In the genomic region with DNA sequence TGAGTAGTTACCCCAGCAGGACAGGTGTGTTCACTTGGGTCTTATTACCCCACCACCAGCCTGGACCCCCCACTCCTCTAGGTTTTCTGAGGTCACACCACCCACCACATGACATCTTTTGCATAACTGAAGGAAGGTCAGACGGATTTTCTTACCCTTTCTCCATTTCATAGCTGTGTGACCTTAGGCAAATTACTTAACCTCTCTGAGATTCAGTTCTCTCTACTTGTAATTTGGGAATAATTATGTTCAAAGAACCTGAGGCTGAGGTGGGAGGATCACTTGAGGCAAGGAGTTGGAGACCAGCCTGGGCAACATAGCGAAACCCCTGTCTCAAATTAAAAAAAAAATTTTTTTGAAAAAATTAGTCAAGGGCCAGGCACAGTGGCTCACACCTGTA, we compare ENCODE assay signal across 8 cellular contexts. TPM values are rescaled to one million over a fixed set of nuclear protein-coding genes. Genes with fewer than 3 reads are reported as not detected.
DNase-seq lines count a peak whose midpoint lies in the region; ATAC-seq, FAIRE-seq and TF ChIP-seq lines count a peak whose summit lies in the region.
"Not testable (repeated sequence)": the region's sequence is repeated elsewhere in the genome, so short reads cannot be mapped to it uniquely, and the experiment has no call there.

No MANE protein-coding gene starts in this region.

- not testable (repeated sequence) for H3K18ac ChIP-seq in H9 (ENCODE audit: insufficient read length, low read depth, low read length)

- H2BK12ac ChIP-seq in H9 (ENCODE audit: insufficient read length, low read depth, low read length), result not testable (repeated sequence)

- CTCF ChIA-PET in GM12878 (lab: Yijun Ruan, JAX), result not testable (repeated sequence)

- RAD21 ChIA-PET in GM12878 (lab: Charles Lee; ENCODE audit: unreplicated experiment), result not testable (repeated sequence)

- TF ChIP-seq CTCF in H9 (conservative IDR thresholded peaks at IDR 0.05); GM12878 (IDR thresholded peaks at IDR 0.05 in 2 of 3, conservative IDR thresholded peaks at IDR 0.05 in 1 of 3; ENCODE audit: control insufficient read depth in 2 of 3, extremely low read depth in 1 of 3, insufficient read depth in 1 of 3, low read depth in 3 of 3, low read length in 3 of 3); neural cell (IDR thresholded peaks at IDR 0.05; ENCODE audit: poor library complexity, severe bottlenecking); type B pancreatic cell (conservative IDR thresholded peaks at IDR 0.05): not testable (repeated sequence)

- not testable (repeated sequence) for H3K56ac ChIP-seq in H9 (ENCODE audit: insufficient read length, low read depth, low read length)

- not testable (repeated sequence) for BruUV-seq in GM12878 (replicated peaks; lab: Mats Ljungman, UMichigan)

- H3K4me2 ChIP-seq in H9 (ENCODE audit: insufficient read depth, insufficient read length, low read length), result peak overlapping the region; percentile 66
- peak overlapping the region; percentile 77; the same call in 1 of the 2 replicates for H3K4me2 ChIP-seq in GM12878 (ENCODE audit: control insufficient read depth, insufficient read depth)
- H3K4me2 ChIP-seq in neural cell (ENCODE audit: low read length), result not testable (repeated sequence)

- not testable (repeated sequence) for H3F3A ChIP-seq in neural cell (ENCODE audit: insufficient read depth, low read length, poor library complexity, severe bottlenecking)

- not testable (repeated sequence) for H2BK20ac ChIP-seq in H9 (ENCODE audit: low read depth, low read length, poor library complexity, severe bottlenecking)

- H3K27ac ChIP-seq in CD4-positive, CD25-positive, alpha-beta regulatory T cell (ENCODE audit: insufficient read depth, low read length, poor library complexity, severe bottlenecking); H9 (ENCODE audit: insufficient read length, low read depth, low read length); GM12878 (ENCODE audit: control insufficient read depth, insufficient read depth); iPS-20b (ENCODE audit: low read length): not testable (repeated sequence)
- peak overlapping the region; percentile 92 for H3K27ac ChIP-seq in neural cell (ENCODE audit: low read length)

- H3K4me1 Mint-ChIP-seq in CD4-positive, CD25-positive, alpha-beta regulatory T cell, result peaks cover 0 to 25% (median 7%) of the 10 kb centered on the region in 4 donors
- H3K4me1 Mint-ChIP-seq in H9 (peaks cover 18 to 20% of the 10 kb centered on the region in 2 experiments), T-helper 17 cell (peaks cover 12% of the 10 kb centered on the region), type B pancreatic cell (ENCODE audit: unreplicated experiment) (peaks cover 15% of the 10 kb centered on the region)
- H3K4me1 Mint-ChIP-seq in activated T-cell treated with anti-CD3 and anti-CD28 coated beads, Interleukin-2, amount 50 U/mL, for 4 hours (ENCODE audit: low read depth), result not testable (repeated sequence)

- H3K27ac Mint-ChIP-seq in CD4-positive, CD25-positive, alpha-beta regulatory T cell, result peak overlapping the region in 1 of 3 donors; percentile 87
- peak overlapping the region; percentile 81 to 95 (median 82); a peak in 4 of 7 replicates for H3K27ac Mint-ChIP-seq in H9
- H3K27ac Mint-ChIP-seq in T-helper 17 cell, type B pancreatic cell: not testable (repeated sequence)

- SMC1A ChIA-PET in GM12878 (lab: Charles Lee; ENCODE audit: uncharacterized antibody, unreplicated experiment), result not testable (repeated sequence)

- H2BK15ac ChIP-seq in H9 (ENCODE audit: low read depth, low read length), result not testable (repeated sequence)

- H3K27me3 ChIP-seq in CD4-positive, CD25-positive, alpha-beta regulatory T cell (ENCODE audit: control insufficient read depth, insufficient read depth, low read length); H9 (ENCODE audit: insufficient read depth, low read length); GM12878 (replicated peaks in 1 of 2; ENCODE audit: control insufficient read depth in 2 of 2, insufficient read depth in 2 of 2, low read length in 1 of 2); iPS-20b (ENCODE audit: insufficient read depth, low read length); neural cell (ENCODE audit: insufficient read depth, low read depth, low read length): not testable (repeated sequence)

- not testable (repeated sequence) for H3K9ac ChIP-seq in H9 (ENCODE audit: extremely low read depth, insufficient read length, low read length); GM12878 (ENCODE audit: control insufficient read depth, insufficient read depth, low read length)
- H3K9ac ChIP-seq in iPS-20b (ENCODE audit: low read depth, low read length) (peak overlapping the region; percentile 84; the same call in 1 of the 2 replicates), neural cell (ENCODE audit: low read length) (peak overlapping the region; percentile 85)

- not testable (repeated sequence) for FAIRE-seq in GM12878 (lab: Jason Lieb, UNC)

- H3K4me3 ChIP-seq in CD4-positive, CD25-positive, alpha-beta regulatory T cell (ENCODE audit: low read depth, low read length); GM12878: not testable (repeated sequence)
- peak overlapping the region; percentile 62; the same call in 1 of the 2 replicates for H3K4me3 ChIP-seq in iPS-20b (ENCODE audit: low read length)
- H3K4me3 ChIP-seq in neural cell (ENCODE audit: low read length), result peak overlapping the region; percentile 64

- H3K4ac ChIP-seq in H9 (ENCODE audit: low read depth, low read length), result not testable (repeated sequence)

- H2AK5ac ChIP-seq in H9 (ENCODE audit: insufficient read length, low read length), result not testable (repeated sequence)

- not testable (repeated sequence) for TF ChIP-seq RAD21 in GM12878 (IDR thresholded peaks at IDR 0.05; ENCODE audit: insufficient read depth, low read depth, low read length); neural cell (conservative IDR thresholded peaks at IDR 0.05)

- not testable (repeated sequence) for H3K9me3 ChIP-seq in CD4-positive, CD25-positive, alpha-beta regulatory T cell (ENCODE audit: control insufficient read depth in 2 of 2, low read length in 2 of 2); H9 (ENCODE audit: control insufficient read depth, low read depth, low read length); T-helper 17 cell (ENCODE audit: control insufficient read depth, low read length, poor library complexity, severe bottlenecking); GM12878 (replicated peaks; ENCODE audit: control insufficient read depth, insufficient read depth, low read length); iPS-20b (ENCODE audit: insufficient read depth, low read depth, low read length); neural cell (ENCODE audit: low read length)

- H3K14ac ChIP-seq in H9 (ENCODE audit: insufficient read depth, low read length), result not testable (repeated sequence)

- ATAC-seq in CD4-positive, CD25-positive, alpha-beta regulatory T cell (ENCODE audit: low read depth in 2 of 2); T-helper 17 cell; activated T-cell treated with anti-CD3 and anti-CD28 coated beads, Interleukin-2, amount 50 U/mL, for 4 hours; GM12878: not testable (repeated sequence)

- not testable (repeated sequence) for H3K79me1 ChIP-seq in H9 (ENCODE audit: insufficient read depth, low read depth, low read length, poor library complexity, severe bottlenecking)

- H4K20me1 ChIP-seq in H9 (ENCODE audit: control insufficient read depth, insufficient read depth, insufficient read length); GM12878 (ENCODE audit: control insufficient read depth, insufficient read depth); neural cell (ENCODE audit: insufficient read depth): not testable (repeated sequence)

- H2AFZ ChIP-seq in H9 (ENCODE audit: low read length); GM12878 (ENCODE audit: control insufficient read depth, low read depth, low read length); neural cell (ENCODE audit: low read depth, low read length): not testable (repeated sequence)

- POLR2A ChIA-PET in GM12878 (lab: Charles Lee), result not testable (repeated sequence)

- peaks cover 12% of the 10 kb centered on the region for H3K4me1 ChIP-seq in CD4-positive, CD25-positive, alpha-beta regulatory T cell (ENCODE audit: control insufficient read depth, insufficient read depth, low read length, poor library complexity, severe bottlenecking)
- H3K4me1 ChIP-seq in H9 (ENCODE audit: insufficient read depth, low read length); iPS-20b (ENCODE audit: insufficient read depth, low read length): not testable (repeated sequence)
- H3K4me1 ChIP-seq in GM12878 (ENCODE audit: control insufficient read depth, insufficient read depth, low read length), result peaks cover 12% of the 10 kb centered on the region

- H4K8ac ChIP-seq in H9 (replicated peaks; ENCODE audit: insufficient read length, low read depth, low read length), result not testable (repeated sequence)

- not testable (repeated sequence) for H3K9me3 Mint-ChIP-seq in CD4-positive, CD25-positive, alpha-beta regulatory T cell; H9; activated T-cell treated with anti-CD3 and anti-CD28 coated beads, Interleukin-2, amount 50 U/mL, for 4 hours; type B pancreatic cell

- H4K5ac ChIP-seq in H9 (ENCODE audit: insufficient read length, low read depth, low read length), result not testable (repeated sequence)

- not testable (repeated sequence) for H3K79me2 ChIP-seq in H9 (ENCODE audit: insufficient read depth, low read length); GM12878 (ENCODE audit: control insufficient read depth, insufficient read depth, low read length); neural cell (replicated peaks; ENCODE audit: insufficient read depth, low read length)

- H3K27me3 Mint-ChIP-seq in CD4-positive, CD25-positive, alpha-beta regulatory T cell, result peaks cover 11% of the 10 kb centered on the region
- H3K27me3 Mint-ChIP-seq in H9 (ENCODE audit: low read depth), result peaks cover 15% of the 10 kb centered on the region
- not testable (repeated sequence) for H3K27me3 Mint-ChIP-seq in T-helper 17 cell; activated T-cell treated with anti-CD3 and anti-CD28 coated beads, Interleukin-2, amount 50 U/mL, for 4 hours (ENCODE audit: low read depth); type B pancreatic cell

- peak overlapping the region; percentile 36 to 82 (median 66) for H3K4me3 Mint-ChIP-seq in CD4-positive, CD25-positive, alpha-beta regulatory T cell
- peak overlapping the region; percentile 62 to 81 for H3K4me3 Mint-ChIP-seq in H9
- H3K4me3 Mint-ChIP-seq in T-helper 17 cell, result peak overlapping the region; percentile 84
- H3K4me3 Mint-ChIP-seq in activated T-cell treated with anti-CD3 and anti-CD28 coated beads, Interleukin-2, amount 50 U/mL, for 4 hours, result peak overlapping the region; percentile 67
- H3K4me3 Mint-ChIP-seq in type B pancreatic cell, result peak overlapping the region; percentile 82

- H3K36me3 Mint-ChIP-seq in CD4-positive, CD25-positive, alpha-beta regulatory T cell; H9 (ENCODE audit: insufficient read depth in 1 of 3, low read depth in 3 of 3); T-helper 17 cell (ENCODE audit: low read depth); activated T-cell treated with anti-CD3 and anti-CD28 coated beads, Interleukin-2, amount 50 U/mL, for 4 hours (ENCODE audit: insufficient read depth); type B pancreatic cell: not testable (repeated sequence)

- not testable (repeated sequence) for H3T11ph ChIP-seq in H9 (ENCODE audit: low read length)

- not testable (repeated sequence) for H3K23ac ChIP-seq in H9 (ENCODE audit: insufficient read length, low read depth, low read length)

- not testable (repeated sequence) for TF ChIP-seq EP300 in GM12878 (IDR thresholded peaks at IDR 0.05; ENCODE audit: borderline replicate concordance in 1 of 2, control insufficient read depth in 1 of 2, low read depth in 2 of 2, low read length in 2 of 2); neural cell (conservative IDR thresholded peaks at IDR 0.05; ENCODE audit: poor library complexity, severe bottlenecking)

- in situ Hi-C loops in GM12878 (cut with MboI), result not testable (repeated sequence)

- DNase-seq in CD4-positive, CD25-positive, alpha-beta regulatory T cell; H9; T-helper 17 cell; activated T-cell treated with anti-CD3 and anti-CD28 coated beads, Interleukin-2, amount 50 U/mL, for 4 hours; GM12878 (ENCODE audit: low read depth, low spot score); type B pancreatic cell (ENCODE audit: extremely low spot score, unreplicated experiment): not testable (repeated sequence)

- H4K91ac ChIP-seq in H9 (ENCODE audit: insufficient read length, low read depth, low read length), result not testable (repeated sequence)

- H3K9me2 ChIP-seq in neural cell (ENCODE audit: insufficient read depth, low read length), result not testable (repeated sequence)

- H2BK120ac ChIP-seq in H9 (ENCODE audit: low read depth, low read length, poor library complexity, severe bottlenecking), result not testable (repeated sequence)

- no CpG with 5 or more reads among the region's 2 CpGs for WGBS in H9 (ENCODE audit: extremely low coverage, insufficient read length, low lambda C conversion rate)
- WGBS in GM12878 (ENCODE audit: insufficient coverage, insufficient replicate concordance, low lambda C conversion rate, missing lambda C conversion rate), result 68% methylated on average over 2 of the region's 2 CpGs

- H2BK5ac ChIP-seq in H9 (ENCODE audit: insufficient read length, low read length), result not testable (repeated sequence)

- not testable (repeated sequence) for H3K23me2 ChIP-seq in H9 (ENCODE audit: insufficient read length, low read depth, low read length, poor library complexity, severe bottlenecking)

- not testable (repeated sequence) for H3K36me3 ChIP-seq in CD4-positive, CD25-positive, alpha-beta regulatory T cell (ENCODE audit: control insufficient read depth, insufficient read depth, low read length); GM12878 (ENCODE audit: control insufficient read depth in 2 of 2, insufficient read depth in 2 of 2, low read length in 1 of 2); iPS-20b (ENCODE audit: insufficient read depth, low read depth, low read length); neural cell (ENCODE audit: insufficient read depth, low read length)

- TF ChIP-seq POLR2A in GM12878 (IDR thresholded peaks at IDR 0.05; ENCODE audit: low read depth, low read length), result not testable (repeated sequence)

- intact Hi-C loops in GM12878 (cut with micrococcal nuclease; ENCODE audit: unreplicated experiment), result not testable (repeated sequence)

RNA-seq across cellular contexts. Expression of a gene that starts 43.9 kb away (rescaled TPM):
- 8.2 TPM for total RNA-seq in CD4-positive, CD25-positive, alpha-beta regulatory T cell
- polyA plus RNA-seq in CD4-positive, CD25-positive, alpha-beta regulatory T cell, result under 1 TPM in 3 of 4 donors, not detected in 1; 0.21 to 0.40 (median 0.29) TPM
- total RNA-seq in H9 (2021) (116 and 117 TPM in 2 replicates), T-helper 17 cell (10 to 100 TPM; 14.9 to 30.8 TPM), GM12878 (2014; rRNA removed) (1.4 and 1.9 TPM in 2 replicates), GM12878 (2014; rRNA removed; fragmentation: Illumina TruSeq; extraction: Trizol) (0.45 and 0.92 TPM in 2 replicates), GM12878 (2021) (4.8 and 5.0 TPM in 2 replicates), type B pancreatic cell (ENCODE audit: low replicate concordance) (24.9 and 62.4 TPM in 2 replicates)
- total RNA-seq in activated T-cell treated with anti-CD3 and anti-CD28 coated beads, Interleukin-2, amount 50 U/mL, for 4 hours, result 10 to 100 TPM; 22.2 to 30.2 (median 23.6) TPM
- total RNA-seq in GM12878 (2013; cell fraction: nucleolus; rRNA removed), result 22.3 and 24.4 TPM in 2 replicates
- polyA plus RNA-seq in GM12878 (2011; ENCODE audit: low read depth), result 0.20 TPM
- polyA plus RNA-seq in GM12878 (2011; rRNA removed) (0.24 and 1.4 TPM in 2 replicates), GM12878 (2014; fragmentation: Illumina TruSeq; extraction: Trizol) (0.24 and 0.97 TPM in 2 replicates), GM12878 (2014; fragmentation: Nextera tagmentation; extraction: Ambion mirVana) (under 1 TPM; 0.05 to 0.14 TPM), GM12878 (2014; rRNA removed) (1.7 and 4.5 TPM in 2 replicates), GM12878 (2016; fragmentation: Nextera tagmentation; extraction: Ambion mirVana) (under 1 TPM; 0.24 to 0.25 TPM), neural cell (22.2 and 28.5 TPM in 2 replicates)
- polyA plus RNA-seq in GM12878 (2011; cell fraction: cytosol; rRNA removed), result 1.5 and 2.1 TPM in 2 replicates
- polyA plus RNA-seq in GM12878 (2011; cell fraction: nucleus; rRNA removed), result 6.3 and 11.5 TPM in 2 replicates
- polyA plus RNA-seq in GM12878 (2012), result 1.9 and 2.0 TPM in 2 replicates
- 3.3 and 4.8 TPM in 2 replicates for polyA minus RNA-seq in GM12878 (2011; rRNA and poly(A)+ RNA removed)
- 2.7 and 4.3 TPM in 2 replicates for polyA minus RNA-seq in GM12878 (2011; cell fraction: cytosol; rRNA and poly(A)+ RNA removed)
- polyA minus RNA-seq in GM12878 (2011; cell fraction: nucleus; rRNA and poly(A)+ RNA removed), result 1.5 and 3.0 TPM in 2 replicates
- 90.3 and 92.8 TPM in 2 replicates for polyA minus RNA-seq in neural cell
